Comparison of ENCODE assay signal across 9 cellular contexts in genomic region chr12:5433081-5433839, GRCh38. TPM values are rescaled to one million over a fixed set of nuclear protein-coding genes. Genes with fewer than 3 reads are reported as not detected.
DNase-seq lines count a peak whose midpoint lies in the region; FAIRE-seq and TF ChIP-seq lines count a peak whose summit lies in the region.
"Had no signal": no experiment of that assay in that cellular context is flagged by ENCODE, and none has a peak within 500 bp of the region (broad histone marks: within the 10 kb centered on the region; RNA-seq: fewer than 3 reads in every experiment).

No MANE protein-coding gene starts in this region.

- FAIRE-seq in GM12891 (lab: Jason Lieb, UNC) = no peak

- peaks cover 1 to 27% (median 25%) of the 10 kb centered on the region in 5 donors for H3K4me1 ChIP-seq in subcutaneous abdominal adipose tissue (ENCODE audit: control insufficient read depth in 5 of 5, insufficient read depth in 5 of 5, low read length in 5 of 5)

- H3K4me1 Mint-ChIP-seq in chondrocyte (ENCODE audit: low read depth) = peaks cover 32% of the 10 kb centered on the region

- TF ChIP-seq POLR2A in GM12891 (IDR thresholded peaks at IDR 0.05; ENCODE audit: low read depth, low read length) = no peak

- no peak overlapping the region for H3K27ac Mint-ChIP-seq in chondrocyte (ENCODE audit: unreplicated experiment)
- H3K27ac Mint-ChIP-seq: mesothelial cell of epicardium had no signal

- H3K9ac ChIP-seq in subcutaneous abdominal adipose tissue (ENCODE audit: low read length in 5 of 5) = no peak overlapping the region

- H3K27me3 ChIP-seq in subcutaneous abdominal adipose tissue (ENCODE audit: control insufficient read depth in 5 of 5, insufficient read depth in 4 of 5, low read length in 5 of 5) = peaks cover 42 to 73% (median 56%) of the 10 kb centered on the region in 5 donors

- no peaks in the 10 kb centered on the region for H3K36me3 ChIP-seq in subcutaneous abdominal adipose tissue (ENCODE audit: control insufficient read depth in 5 of 5, insufficient read depth in 5 of 5, low read length in 5 of 5)

- peaks cover 47% of the 10 kb centered on the region for H3K27me3 Mint-ChIP-seq in chondrocyte (ENCODE audit: low read depth)

- H3K4me3 Mint-ChIP-seq in chondrocyte (ENCODE audit: unreplicated experiment) = peak overlapping the region; percentile 85
- H3K4me3 Mint-ChIP-seq: mesothelial cell of epicardium had no signal

- DNase-seq in HuH-7.5 (ENCODE audit: low spot score) (peak; percentile 45), chondrocyte (ENCODE audit: low spot score) (no peak), left kidney (ENCODE audit: low read depth, low spot score) (peak; percentile 82), SHP77 (lab: John Stamatoyannopoulos, UW) (no peak), GM12891 (ENCODE audit: insufficient read length, low spot score) (no peak), Kasumi-1 (lab: John Stamatoyannopoulos, UW) (no peak)
- DNase-seq: T-helper 9 cell had no signal

- H3K27ac ChIP-seq in subcutaneous abdominal adipose tissue (ENCODE audit: low read depth, low read length) = no peak overlapping the region

- H3K9me3 Mint-ChIP-seq in chondrocyte (ENCODE audit: low read depth) = peaks cover 6% of the 10 kb centered on the region
- H3K9me3 Mint-ChIP-seq: mesothelial cell of epicardium had no signal

- H3K9me3 ChIP-seq in subcutaneous abdominal adipose tissue (ENCODE audit: control insufficient read depth in 5 of 5, low read length in 5 of 5) = no peaks in the 10 kb centered on the region

- no peaks in the 10 kb centered on the region for H3K36me3 Mint-ChIP-seq in chondrocyte (ENCODE audit: low read depth)
- H3K36me3 Mint-ChIP-seq: mesothelial cell of epicardium had no signal

- H3K4me3 ChIP-seq in subcutaneous abdominal adipose tissue (ENCODE audit: low read depth in 1 of 5, low read length in 5 of 5) = peak overlapping the region in 3 of 5 donors; percentile 55 to 62 (median 58)

- peak; percentile 24 for TF ChIP-seq CTCF in chondrocyte (IDR thresholded peaks at IDR 0.05)

TF ChIP-seq in GM12891, 5 proteins besides CTCF, POLR2A, EP300 and RAD21:
- TF ChIP-seq POU2F2 (IDR thresholded peaks at IDR 0.05; ENCODE audit: low read depth, low read length) (no peak), POLR2AphosphoS5 (IDR thresholded peaks at IDR 0.05; ENCODE audit: low read depth, low read length) (no peak), TAF1 (IDR thresholded peaks at IDR 0.05; ENCODE audit: low read depth, low read length) (no peak), SPI1 (IDR thresholded peaks at IDR 0.05; ENCODE audit: low read depth, low read length) (no peak), PAX5 (IDR thresholded peaks at IDR 0.05; ENCODE audit: insufficient read depth, low read length, severe bottlenecking) (no peak)

RNA-seq across cellular contexts. Expression of gene NTF3, which starts 1.4 kb away (rescaled TPM):
- 0.80 to 2.6 TPM (median 2.5 TPM) in 3 replicates for total RNA-seq in chondrocyte
- not detected for polyA plus RNA-seq in GM12891 (2012; ENCODE audit: low read depth, missing spikeins)

Comparison
In these comparisons a context has a peak if more than half of its experiments do, and no peak if none do; other contexts are left out.
1. DNase-seq: peak in HuH-7.5 (single experiment) and left kidney (single experiment); none in chondrocyte (single experiment), SHP77 (0 of 2), GM12891 (single experiment) and Kasumi-1 (0 of 2).